ENCODE assay signal across 14 cellular contexts in the genomic region with DNA sequence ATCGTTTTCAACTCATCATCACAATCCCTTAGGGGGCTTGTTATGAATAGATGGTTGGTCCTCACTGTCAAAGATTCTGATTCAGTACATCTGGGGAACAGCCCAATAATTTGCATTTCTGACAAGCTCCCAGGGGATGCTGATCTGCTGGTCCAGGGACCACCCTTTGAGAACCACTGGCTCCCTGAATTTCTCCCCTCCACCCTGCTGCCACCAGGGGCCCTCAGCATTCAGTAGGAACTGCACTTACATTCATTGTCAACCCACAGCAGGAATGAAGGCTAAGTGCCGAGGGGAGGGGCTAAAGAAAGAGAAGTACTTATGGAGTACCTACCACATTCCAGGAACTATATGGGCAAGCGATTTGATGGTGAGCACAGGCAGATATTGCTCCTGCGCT.
DNase-seq lines count a peak whose midpoint lies in the region; ATAC-seq and TF ChIP-seq lines count a peak whose summit lies in the region.
"Had no signal": no experiment of that assay in that cellular context is flagged by ENCODE, and none has a peak within 500 bp of the region (broad histone marks: within the 10 kb centered on the region; RNA-seq: fewer than 3 reads in every experiment).

No MANE protein-coding gene starts in this region.

- H3K4me3 ChIP-seq in NT2/D1 (ENCODE audit: insufficient read length, low read depth) (no peak overlapping the region), epithelial cell of proximal tubule (ENCODE audit: low read depth, low read length) (no peak overlapping the region)

- peaks cover 2% of the 10 kb centered on the region for H3K4me1 ChIP-seq in NT2/D1 (ENCODE audit: insufficient read depth, insufficient read length)

- in situ Hi-C loops in ACHN (cut with HindIII; ENCODE audit: low pct_ligation_motif_present, low pct_unique_long_range_greater_than_20kb, low sequenced_read_pairs), result no loop called here

- peak; percentile 9 for DNase-seq in ACHN
- peak; percentile 4 for DNase-seq in GDM1 (lab: John Stamatoyannopoulos, UW)
- DNase-seq in NT2/D1 (ENCODE audit: low read depth, low spot score), result peak; percentile 40
- no peak for DNase-seq in epithelial cell of proximal tubule (ENCODE audit: low read depth)
- DNase-seq in cortex of kidney (lab: John Stamatoyannopoulos, UW), result no peak
- no peak for DNase-seq in mucosa of gallbladder (ENCODE audit: low spot score)
- DNase-seq: CD4-positive, CD25-positive, alpha-beta regulatory T cell; GOT3; kidney glomerular epithelial cell; natural killer cell; NCI-H2081 treated with DMSO at 0.1 percent for 48 hours had no signal

- peak; percentile 28 for TF ChIP-seq CTCF in epithelial cell of proximal tubule (conservative IDR thresholded peaks at IDR 0.05; ENCODE audit: low read depth, low read length)

- no peaks in the 10 kb centered on the region for H3K36me3 ChIP-seq in NT2/D1 (ENCODE audit: insufficient read depth, insufficient read length, low read length)

- no peaks in the 10 kb centered on the region for H3K27me3 ChIP-seq in NT2/D1 (ENCODE audit: insufficient read depth, insufficient read length)

- no peak for ATAC-seq in HG03135 (IDR thresholded peaks at IDR 0.05; ENCODE audit: unreplicated experiment)
- no peak for ATAC-seq in HG03378 (IDR thresholded peaks at IDR 0.05; ENCODE audit: unreplicated experiment)
- ATAC-seq: activated naive CD4-positive, alpha-beta T cell treated with anti-CD3 and anti-CD28 coated beads, Interleukin-2, amount 50 U/mL, for 72 hours; natural killer cell had no signal

- H3K9me3 ChIP-seq in NT2/D1 (ENCODE audit: insufficient read depth, low read length), result no peaks in the 10 kb centered on the region

- no peak overlapping the region for H3K9ac ChIP-seq in NT2/D1 (ENCODE audit: insufficient read length, low read depth)

Comparison
In these comparisons a context has a peak if more than half of its experiments do, and no peak if none do; other contexts are left out.
1. DNase-seq: peak in ACHN (single experiment), GDM1 (single experiment) and NT2/D1 (single experiment); none in epithelial cell of proximal tubule (single experiment), cortex of kidney (single experiment) and mucosa of gallbladder (single experiment).